Comparison of ENCODE assay signal across 14 cellular contexts in genomic region chr6:24922174-24922573, GRCh38. TPM values are rescaled to one million over a fixed set of nuclear protein-coding genes. Genes with fewer than 3 reads are reported as not detected.
DNase-seq lines count a peak whose midpoint lies in the region; ATAC-seq and TF ChIP-seq lines count a peak whose summit lies in the region.
"Had no signal": no experiment of that assay in that cellular context is flagged by ENCODE, and none has a peak within 500 bp of the region (broad histone marks: within the 10 kb centered on the region; RNA-seq: fewer than 3 reads in every experiment).

No MANE protein-coding gene starts in this region.

- DNase-seq in activated B cell treated with CpG ODN at 0.5 μM for 24 hours (no peak), memory B cell (ENCODE audit: low spot score in 2 of 2) (no peak), ecto neural progenitor cell (ENCODE audit: low spot score) (no peak), T1000 (lab: John Stamatoyannopoulos, UW) (no peak), HFFc6 (no peak), T-helper 2 cell (no peak)
- DNase-seq: C1 segment of cervical spinal cord, esophagus squamous epithelium, heart left ventricle, NCI-H2029 had no signal

- TF ChIP-seq CTCF in DOHH2 (IDR thresholded peaks at IDR 0.05; ENCODE audit: low read depth, low read length, poor library complexity, severe bottlenecking) = no peak
- no peak for TF ChIP-seq CTCF in activated B cell treated with CpG ODN at 0.5 μM for 24 hours (IDR thresholded peaks at IDR 0.05)
- no peak for TF ChIP-seq CTCF in HFFc6 (IDR thresholded peaks at IDR 0.05)

- intact Hi-C loops in activated B cell treated with CpG ODN at 0.5 μM for 24 hours (cut with micrococcal nuclease) = no loop called here

- H3K4me1 ChIP-seq in BLaER1 treated with 17β-estradiol and CSF1 and Interleukin-3, amounts not matched to agents 10 nM and 100 nM = peaks cover 60 to 95% (median 84%) of the 10 kb centered on the region in 10 experiments
- peaks cover 98% of the 10 kb centered on the region for H3K4me1 ChIP-seq in DOHH2 (ENCODE audit: control insufficient read depth, low read length)
- H3K4me1 ChIP-seq: suprapubic skin had no signal

- H3K9me2 ChIP-seq in DOHH2 (replicated peaks; ENCODE audit: control insufficient read depth, low read length) = no peaks in the 10 kb centered on the region

- no peaks in the 10 kb centered on the region for H3K27me3 Mint-ChIP-seq in activated B cell treated with CpG ODN at 0.5 μM for 24 hours
- H3K27me3 Mint-ChIP-seq in memory B cell = no peaks in the 10 kb centered on the region
- peaks cover 4% of the 10 kb centered on the region; the same call in 1 of the 2 replicates for H3K27me3 Mint-ChIP-seq in HFFc6 (ENCODE audit: insufficient read depth)

- H3K4me3 Mint-ChIP-seq in activated B cell treated with CpG ODN at 0.5 μM for 24 hours (no peak overlapping the region), memory B cell (peak overlapping the region; percentile 57), HFFc6 (no peak overlapping the region)

- H3K4me1 Mint-ChIP-seq in activated B cell treated with CpG ODN at 0.5 μM for 24 hours = peaks cover 94% of the 10 kb centered on the region
- peaks cover 70% of the 10 kb centered on the region for H3K4me1 Mint-ChIP-seq in memory B cell
- H3K4me1 Mint-ChIP-seq in HFFc6 (ENCODE audit: low read depth) = peaks cover 12% of the 10 kb centered on the region

- H3K36me3 ChIP-seq in BLaER1 treated with 17β-estradiol and CSF1 and Interleukin-3, amounts not matched to agents 10 nM and 100 nM = peaks cover 0 to 15% (median 0%) of the 10 kb centered on the region in 11 experiments; a peak in 4 of 22 replicates
- H3K36me3 ChIP-seq in DOHH2 (ENCODE audit: control insufficient read depth, low read length) = peaks cover 46% of the 10 kb centered on the region
- H3K36me3 ChIP-seq: esophagus squamous epithelium, heart left ventricle, suprapubic skin had no signal

- no peaks in the 10 kb centered on the region for H3K9me3 ChIP-seq in BLaER1 treated with 17β-estradiol and CSF1 and Interleukin-3, amounts not matched to agents 10 nM and 100 nM (replicated peaks in 1 of 11)
- no peaks in the 10 kb centered on the region for H3K9me3 ChIP-seq in DOHH2 (ENCODE audit: control insufficient read depth, insufficient read depth, low read length)
- H3K9me3 ChIP-seq: esophagus squamous epithelium, heart left ventricle, suprapubic skin had no signal

- peaks cover 71% of the 10 kb centered on the region for H3K36me3 Mint-ChIP-seq in activated B cell treated with CpG ODN at 0.5 μM for 24 hours (ENCODE audit: low read depth)
- H3K36me3 Mint-ChIP-seq in memory B cell = peaks cover 46% of the 10 kb centered on the region
- 0 out of 2 replicates have a peak, but pooled peaks cover under 1% of the 10 kb centered on the region for H3K36me3 Mint-ChIP-seq in HFFc6 (ENCODE audit: low read depth)

- POLR2A ChIA-PET in activated B cell treated with CpG ODN at 0.5 μM for 24 hours (lab: Charles Lee) = interaction anchor here (0.7 to 1.2 kb wide), 7 partner anchors 11 to 132 kb away, joined by 3 to 12 read pairs (median 4); partner anchors contain the start of gene RIPOR2

- no peaks in the 10 kb centered on the region for H3K27me3 ChIP-seq in BLaER1 treated with 17β-estradiol and CSF1 and Interleukin-3, amounts not matched to agents 10 nM and 100 nM
- H3K27me3 ChIP-seq in DOHH2 (ENCODE audit: control insufficient read depth, low read length) = no peaks in the 10 kb centered on the region
- H3K27me3 ChIP-seq: esophagus squamous epithelium, heart left ventricle, suprapubic skin had no signal

- ATAC-seq in activated B cell treated with CpG ODN at 0.5 μM for 24 hours (ENCODE audit: low read depth) (no peak), memory B cell (ENCODE audit: low read depth) (no peak)
- ATAC-seq: heart left ventricle had no signal

- H4K20me1 ChIP-seq in BLaER1 treated with 17β-estradiol and CSF1 and Interleukin-3, amounts not matched to agents 10 nM and 100 nM = peaks cover 0 to 43% (median 0%) of the 10 kb centered on the region in 11 experiments; a peak in 5 of 22 replicates
- no peaks in the 10 kb centered on the region for H4K20me1 ChIP-seq in DOHH2 (ENCODE audit: control insufficient read depth, insufficient read depth, low read depth, low read length)

- H3K9me3 Mint-ChIP-seq in activated B cell treated with CpG ODN at 0.5 μM for 24 hours = peaks cover under 1% of the 10 kb centered on the region
- H3K9me3 Mint-ChIP-seq in memory B cell = peaks cover under 1% of the 10 kb centered on the region
- no peaks in the 10 kb centered on the region for H3K9me3 Mint-ChIP-seq in HFFc6

- no peak overlapping the region for H3K4me3 ChIP-seq in BLaER1 treated with 17β-estradiol and CSF1 and Interleukin-3, amounts not matched to agents 10 nM and 100 nM
- peak overlapping the region; percentile 13 for H3K4me3 ChIP-seq in DOHH2 (ENCODE audit: low read length)
- H3K4me3 ChIP-seq: esophagus squamous epithelium, heart left ventricle, suprapubic skin had no signal

- CTCF ChIA-PET in activated B cell treated with CpG ODN at 0.5 μM for 24 hours (lab: Charles Lee) = interaction anchor here (0.7 to 5.8 kb wide), 5 partner anchors 12 to 122 kb away, joined by 3 to 28 read pairs (median 3); no protein-coding TSS in a partner anchor

- H3K27ac Mint-ChIP-seq in activated B cell treated with CpG ODN at 0.5 μM for 24 hours = peak overlapping the region; percentile 88
- peak overlapping the region; percentile 83 for H3K27ac Mint-ChIP-seq in memory B cell
- H3K27ac Mint-ChIP-seq in HFFc6 = no peak overlapping the region

- H3K27ac ChIP-seq in BLaER1 treated with 17β-estradiol and CSF1 and Interleukin-3, amounts not matched to agents 10 nM and 100 nM = peak overlapping the region in 9 of 11 experiments; percentile 3 to 57 (median 36); a peak in 15 of 22 replicates
- H3K27ac ChIP-seq in DOHH2 (ENCODE audit: low read depth, low read length) = peak overlapping the region; percentile 88
- H3K27ac ChIP-seq: esophagus squamous epithelium, suprapubic skin had no signal

- H3K79me2 ChIP-seq in DOHH2 (ENCODE audit: control insufficient read depth, low read length) = peaks cover 98% of the 10 kb centered on the region

- H3K4me2 ChIP-seq in BLaER1 treated with 17β-estradiol and CSF1 and Interleukin-3, amounts not matched to agents 10 nM and 100 nM = peak overlapping the region; percentile 34 to 86 (median 52)
- H3K4me2 ChIP-seq in DOHH2 (ENCODE audit: low read length) = peak overlapping the region; percentile 76

- H3K9ac ChIP-seq in BLaER1 treated with 17β-estradiol and CSF1 and Interleukin-3, amounts not matched to agents 10 nM and 100 nM = 0 out of 22 replicates have a peak overlapping the region, but pooled peaks of 1 of the 11 experiments have one; percentile 7

- H3F3A ChIP-seq in DOHH2 (ENCODE audit: control insufficient read depth, insufficient read depth) = peaks cover 29% of the 10 kb centered on the region

RNA-seq across cellular contexts. Expression of gene RIPOR2, which starts 13.6 kb away (rescaled TPM):
- 260 and 302 TPM in 2 replicates for total RNA-seq in activated B cell treated with CpG ODN at 0.5 μM for 24 hours
- total RNA-seq in HFFc6 (2021; fragmentation: NEBNext Ultra II Directional; extraction: Animal tissue kit (Norgen Biotek cat#: 25700)) = 10 to 100 TPM in 4 of 6 experiments, 1 to 10 TPM in 2; 9.1 to 20.7 (median 10.2) TPM
- total RNA-seq: pulmonary artery endothelial cell had no signal

Comparison
In these comparisons a context has a peak if more than half of its experiments do, and no peak if none do; other contexts are left out.
1. RNA of gene RIPOR2, which starts 13.6 kb away (total RNA-seq): 260 to 302 TPM in activated B cell treated with CpG ODN at 0.5 μM for 24 hours; 9.1 to 20.7 TPM in HFFc6; every median in the first group is over 10 times any median in the second.